ENCODE assay signal across 16 cellular contexts in genomic region chr17:13864551-13864950, GRCh38.
DNase-seq lines count a peak whose midpoint lies in the region; ATAC-seq and TF ChIP-seq lines count a peak whose summit lies in the region.
"Had no signal": no experiment of that assay in that cellular context is flagged by ENCODE, and none has a peak within 500 bp of the region (broad histone marks: within the 10 kb centered on the region; RNA-seq: fewer than 3 reads in every experiment).

No MANE protein-coding gene starts in this region.

- H3K18ac ChIP-seq in neuronal stem cell (ENCODE audit: low read length): no peak overlapping the region

- H3K23ac ChIP-seq in neuronal stem cell (ENCODE audit: low read depth, low read length, poor library complexity): no peak overlapping the region

- no peak overlapping the region for H3K4me2 ChIP-seq in neuronal stem cell (ENCODE audit: insufficient read depth, low read length, poor library complexity, severe bottlenecking)
- H3K4me2 ChIP-seq in PC-9: no peak overlapping the region

- no peak for ATAC-seq in GM19351 (IDR thresholded peaks at IDR 0.05; ENCODE audit: unreplicated experiment)

- DNase-seq in ELR (ENCODE audit: low read depth) (peak; percentile 48), MV-4-11 (lab: John Stamatoyannopoulos, UW) (peak; percentile 87), dedifferentiated amniotic fluid mesenchymal stem cell (ENCODE audit: extremely low spot score) (peak; percentile 21), neuronal stem cell (ENCODE audit: low spot score) (no peak), midbrain (lab: John Stamatoyannopoulos, UW) (no peak), PC-9 (no peak)
- DNase-seq in stimulated activated naive CD4-positive, alpha-beta T cell treated with Interleukin-2 at 50 U/mL for 16 hours (lab: John Stamatoyannopoulos, UW): no peak
- DNase-seq: activated naive CD4-positive, alpha-beta T cell treated with anti-CD3 and anti-CD28 coated beads, Interleukin-2, amount 50 U/mL, for 16 hours; CD4-positive, alpha-beta T cell; central memory CD4-positive, alpha-beta T cell; hippocampal formation; NCI-H2081 treated with DMSO at 0.1 percent for 48 hours; NCI-H524 treated with DMSO at 0.1 percent for 48 hours; spleen; T-helper 2 cell had no signal

- intact Hi-C loops in PC-9 (cut with micrococcal nuclease; ENCODE audit: unreplicated experiment): no loop called here

- CTCF ChIA-PET in PC-9 (lab: Charles Lee): no interaction called here

- H3K79me2 ChIP-seq in PC-9 (ENCODE audit: low read depth): no peaks in the 10 kb centered on the region

- H3F3A ChIP-seq in PC-9 (ENCODE audit: insufficient read depth, low read depth): no peaks in the 10 kb centered on the region

- no peak overlapping the region for H4K8ac ChIP-seq in neuronal stem cell (ENCODE audit: low read depth, low read length)

- H3K79me1 ChIP-seq in neuronal stem cell (ENCODE audit: low read depth, low read length): no peaks in the 10 kb centered on the region

- peaks cover 0 to 12% of the 10 kb centered on the region in 2 donors for H3K9me3 ChIP-seq in neuronal stem cell (replicated peaks in 1 of 2; ENCODE audit: control insufficient read depth in 2 of 2, insufficient read depth in 1 of 2, low read depth in 1 of 2, low read length in 2 of 2)
- no peaks in the 10 kb centered on the region for H3K9me3 ChIP-seq in PC-9 (ENCODE audit: insufficient read depth, low read depth)

- H3K4me1 ChIP-seq in neuronal stem cell (ENCODE audit: control insufficient read depth in 2 of 2, insufficient read depth in 1 of 2, low read depth in 1 of 2, low read length in 2 of 2): peaks cover 3 to 16% of the 10 kb centered on the region in 2 donors
- no peaks in the 10 kb centered on the region for H3K4me1 ChIP-seq in PC-9 (replicated peaks; ENCODE audit: insufficient read depth)

- no peak overlapping the region for H3K14ac ChIP-seq in neuronal stem cell (ENCODE audit: low read length)

- H2BK12ac ChIP-seq in neuronal stem cell (ENCODE audit: low read length): no peak overlapping the region

- no peak overlapping the region for H2BK5ac ChIP-seq in neuronal stem cell (ENCODE audit: low read length)

- H3K4ac ChIP-seq in neuronal stem cell (ENCODE audit: low read length): no peak overlapping the region

- no peak overlapping the region for H3K27ac ChIP-seq in neuronal stem cell (replicated peaks; ENCODE audit: low read length)
- no peak overlapping the region for H3K27ac ChIP-seq in PC-9

- WGBS in neuronal stem cell (ENCODE audit: extremely low coverage in 2 of 2, insufficient read length in 2 of 2, insufficient replicate concordance in 1 of 2), 2 donors: no CpG with 5 or more reads among the region's 3 CpGs

- no peak for TF ChIP-seq CTCF in PC-9 (conservative IDR thresholded peaks at IDR 0.05)

- H2AFZ ChIP-seq in neuronal stem cell (ENCODE audit: low read length) (peak overlapping the region; percentile 55), PC-9 (no peak overlapping the region)

- POLR2A ChIA-PET in PC-9 (lab: Charles Lee; ENCODE audit: unreplicated experiment): no interaction called here

- no peaks in the 10 kb centered on the region for H3K36me3 ChIP-seq in neuronal stem cell (replicated peaks in 1 of 2; ENCODE audit: control insufficient read depth in 2 of 2, insufficient read depth in 2 of 2, low read length in 2 of 2)
- H3K36me3 ChIP-seq in PC-9 (ENCODE audit: low read depth): no peaks in the 10 kb centered on the region
- H3K36me3 ChIP-seq: spleen had no signal

- H3K9ac ChIP-seq in neuronal stem cell (ENCODE audit: low read depth, low read length, poor library complexity): no peak overlapping the region

- BruUV-seq in PC-9 (replicated peaks; lab: Mats Ljungman, UMichigan): no TSS peak

- no peak overlapping the region for H2BK15ac ChIP-seq in neuronal stem cell (ENCODE audit: low read length)

- H3K4me3 ChIP-seq in neuronal stem cell (ENCODE audit: low read length in 2 of 2) (no peak overlapping the region), PC-9 (no peak overlapping the region)
- H3K4me3 ChIP-seq: spleen had no signal

- no peaks in the 10 kb centered on the region for H4K20me1 ChIP-seq in PC-9 (ENCODE audit: insufficient read depth)

- H3K27me3 ChIP-seq in neuronal stem cell (ENCODE audit: control insufficient read depth in 3 of 3, insufficient read depth in 3 of 3, low read depth in 1 of 3, low read length in 3 of 3) (no peaks in the 10 kb centered on the region), PC-9 (ENCODE audit: insufficient read depth, low read depth) (no peaks in the 10 kb centered on the region)
- H3K27me3 ChIP-seq: spleen had no signal

- H2BK120ac ChIP-seq in neuronal stem cell (ENCODE audit: low read depth, low read length): no peak overlapping the region

- no peak overlapping the region for H2AK5ac ChIP-seq in neuronal stem cell (ENCODE audit: low read depth, low read length)

- no peaks in the 10 kb centered on the region for H3K9me2 ChIP-seq in PC-9 (ENCODE audit: insufficient read depth)

- no peak overlapping the region for H4K91ac ChIP-seq in neuronal stem cell (ENCODE audit: low read depth, low read length, poor library complexity)

Comparison
In these comparisons a context has a peak if more than half of its experiments do, and no peak if none do; other contexts are left out.
1. DNase-seq: peak in ELR (single experiment), MV-4-11 (single experiment) and dedifferentiated amniotic fluid mesenchymal stem cell (single experiment); none in neuronal stem cell (single experiment), midbrain (single experiment), stimulated activated naive CD4-positive, alpha-beta T cell treated with Interleukin-2 at 50 U/mL for 16 hours (single experiment) and PC-9 (0 of 2).